26 cellular contexts compared by ENCODE assay signal in genomic region chr12:118193958-118194357, GRCh38.
"Had no signal": no experiment of that assay in that cellular context is flagged by ENCODE, and none has a peak within 500 bp of the region (broad histone marks: within the 10 kb centered on the region; RNA-seq: fewer than 3 reads in every experiment).

No MANE protein-coding gene starts in this region.

- H3K4me3 ChIP-seq: esophagus squamous epithelium, heart right ventricle, lower lobe of right lung, neural progenitor cell, prostate gland, right atrium auricular region, smooth muscle cell, testis, tibial artery had no signal

- H3K9ac ChIP-seq: neural progenitor cell, parathyroid adenoma had no signal

- H3K4me3 Mint-ChIP-seq: effector memory CD8-positive, alpha-beta T cell; natural killer cell; neural progenitor cell; stimulated activated memory B cell treated with anti-CD40 and anti-IgM and Interleukin-4, amounts not matched to agents 10 μg/mL and 1 μg/mL and 100 μg/mL, for 72 hours; type B pancreatic cell had no signal

- H3K36me3 ChIP-seq: neural progenitor cell, prostate gland had no signal

- H3K9me3 Mint-ChIP-seq: effector memory CD8-positive, alpha-beta T cell; natural killer cell; neural progenitor cell; stimulated activated memory B cell treated with anti-CD40 and anti-IgM and Interleukin-4, amounts not matched to agents 10 μg/mL and 1 μg/mL and 100 μg/mL, for 72 hours had no signal

- H3K27ac Mint-ChIP-seq: neural progenitor cell; stimulated activated memory B cell treated with anti-CD40 and anti-IgM and Interleukin-4, amounts not matched to agents 10 μg/mL and 1 μg/mL and 100 μg/mL, for 72 hours; type B pancreatic cell had no signal

- ATAC-seq: effector memory CD8-positive, alpha-beta T cell; heart right ventricle; left ventricle myocardium superior; lower lobe of right lung; natural killer cell; sciatic nerve; stimulated activated memory B cell treated with anti-CD40 and anti-IgM and Interleukin-4, amounts not matched to agents 10 μg/mL and 1 μg/mL and 100 μg/mL, for 72 hours; stimulated activated naive CD8-positive, alpha-beta T cell treated with anti-CD3 and anti-CD28 coated beads, Interleukin-15, Interleukin-2, amounts not matched to agents 100 U/mL and 50 U/mL, for 24 hours had no signal

- H2AFZ ChIP-seq: neural progenitor cell, parathyroid adenoma had no signal

- H3K9me3 ChIP-seq: esophagus squamous epithelium, heart right ventricle, lower lobe of right lung, prostate gland, right atrium auricular region, testis, tibial artery had no signal

- DNase-seq: cortex of kidney; effector memory CD8-positive, alpha-beta T cell; erythroblast; esophagus squamous epithelium; foreskin melanocyte; glutamatergic neuron; heart right ventricle; hippocampal formation; left ventricle myocardium superior; lower lobe of right lung; natural killer cell; stimulated activated CD4-positive, alpha-beta T cell treated with anti-CD3 and anti-CD28 coated beads, Interleukin-12 subunit alpha, Interleukin-12 subunit beta, amount 100 ng/mL, for 4 hours; stimulated activated CD4-positive, alpha-beta T cell treated with anti-CD3 and anti-CD28 coated beads, Interleukin-1b, Interleukin-23, amount 100 ng/mL, for 48 hours; stimulated activated CD4-positive, alpha-beta T cell treated with anti-CD3 and anti-CD28 coated beads, Interleukin-4, amount 100 ng/mL, for 24 hours; stimulated activated naive CD8-positive, alpha-beta T cell treated with anti-CD3 and anti-CD28 coated beads, Interleukin-15, Interleukin-2, amounts not matched to agents 100 U/mL and 50 U/mL, for 24 hours; substantia nigra; testis; tibial artery had no signal

- H3K27me3 Mint-ChIP-seq: effector memory CD8-positive, alpha-beta T cell; stimulated activated memory B cell treated with anti-CD40 and anti-IgM and Interleukin-4, amounts not matched to agents 10 μg/mL and 1 μg/mL and 100 μg/mL, for 72 hours; type B pancreatic cell had no signal

- H3K36me3 Mint-ChIP-seq: neural progenitor cell had no signal

- H3K27ac ChIP-seq: esophagus squamous epithelium, heart right ventricle, lower lobe of right lung, neural progenitor cell, parathyroid adenoma, prostate gland, right atrium auricular region, testis, tibial artery had no signal

- H3K4me1 ChIP-seq: lower lobe of right lung, parathyroid adenoma, prostate gland had no signal

- H3K4me2 ChIP-seq: neural progenitor cell, smooth muscle cell had no signal

- H3K79me2 ChIP-seq: parathyroid adenoma had no signal

- H3K4me1 Mint-ChIP-seq: stimulated activated memory B cell treated with anti-CD40 and anti-IgM and Interleukin-4, amounts not matched to agents 10 μg/mL and 1 μg/mL and 100 μg/mL, for 72 hours had no signal

- H3K27me3 ChIP-seq: esophagus squamous epithelium, heart right ventricle, neural progenitor cell, right atrium auricular region, testis, tibial artery had no signal
